Comparison of ENCODE assay signal across 30 cellular contexts in the genomic region with DNA sequence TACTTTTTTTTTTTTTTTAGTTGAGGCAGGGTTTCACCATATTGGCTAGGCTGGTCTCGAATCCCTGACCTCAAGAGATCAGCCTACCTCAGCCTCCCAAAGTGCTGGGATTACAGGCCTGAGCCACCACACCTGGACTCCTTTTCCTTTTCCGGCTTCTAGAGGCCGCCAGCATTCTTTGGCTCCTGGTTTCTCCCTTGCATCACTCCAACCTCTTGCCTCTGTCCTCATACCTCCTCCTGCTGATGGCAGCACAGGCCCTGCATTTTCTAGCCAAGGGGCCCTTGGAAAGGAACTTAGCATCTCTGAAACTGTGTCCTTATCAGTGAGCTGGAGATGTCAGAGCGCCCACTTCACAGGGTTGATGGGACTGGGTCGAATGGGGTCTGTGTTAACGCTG. TPM values are rescaled to one million over a fixed set of nuclear protein-coding genes. Genes with fewer than 3 reads are reported as not detected.
"Had no signal": no experiment of that assay in that cellular context is flagged by ENCODE, and none has a peak within 500 bp of the region (broad histone marks: within the 10 kb centered on the region; RNA-seq: fewer than 3 reads in every experiment).

No MANE protein-coding gene starts in this region.

- H3K4me2 ChIP-seq: neural progenitor cell, smooth muscle cell had no signal

- ATAC-seq: naive thymus-derived CD4-positive, alpha-beta T cell; natural killer cell; psoas muscle; right cardiac atrium; sciatic nerve; stimulated activated effector memory CD8-positive, alpha-beta T cell treated with anti-CD3 and anti-CD28 coated beads, Interleukin-12 subunit alpha, Interleukin-12 subunit beta, amount 100 ng/mL, for 72 hours; stimulated activated naive B cell treated with anti-CD40 and anti-IgM and Interleukin-4, amounts not matched to agents 10 μg/mL and 1 μg/mL and 100 μg/mL, for 72 hours; upper lobe of right lung had no signal

- H3K27ac ChIP-seq: neural progenitor cell, ovary, parathyroid adenoma, psoas muscle, skin epidermis, spleen, stomach, thoracic aorta, thyroid gland, tibial nerve, upper lobe of right lung, uterus had no signal

- H3K36me3 ChIP-seq: neural progenitor cell, ovary, spleen, stomach, thoracic aorta, thyroid gland, tibial nerve, upper lobe of right lung, uterus had no signal

- H3K4me1 Mint-ChIP-seq: stimulated activated effector memory CD8-positive, alpha-beta T cell treated with anti-CD3 and anti-CD28 coated beads, Interleukin-12 subunit alpha, Interleukin-12 subunit beta, amount 100 ng/mL, for 72 hours had no signal

- H3K4me3 ChIP-seq: neural progenitor cell, ovary, psoas muscle, skin epidermis, smooth muscle cell, spleen, stomach, thoracic aorta, thyroid gland, tibial nerve, upper lobe of right lung, uterus had no signal

- H3K9me3 Mint-ChIP-seq: natural killer cell; stimulated activated effector memory CD8-positive, alpha-beta T cell treated with anti-CD3 and anti-CD28 coated beads, Interleukin-12 subunit alpha, Interleukin-12 subunit beta, amount 100 ng/mL, for 72 hours; stimulated activated naive CD8-positive, alpha-beta T cell treated with anti-CD3 and anti-CD28 coated beads, Interleukin-15, Interleukin-2, amounts not matched to agents 100 ng/mL and 50 ng/mL, for 24 hours; type B pancreatic cell had no signal

- H2AFZ ChIP-seq: neural progenitor cell, parathyroid adenoma had no signal

- H3K4me1 ChIP-seq: parathyroid adenoma, psoas muscle had no signal

- H3K4me3 Mint-ChIP-seq: naive thymus-derived CD4-positive, alpha-beta T cell; natural killer cell; nephron; neural progenitor cell; stimulated activated effector memory CD8-positive, alpha-beta T cell treated with anti-CD3 and anti-CD28 coated beads, Interleukin-12 subunit alpha, Interleukin-12 subunit beta, amount 100 ng/mL, for 72 hours; stimulated activated naive B cell treated with anti-CD40 and anti-IgM and Interleukin-4, amounts not matched to agents 10 μg/mL and 1 μg/mL and 100 μg/mL, for 72 hours; stimulated activated naive CD8-positive, alpha-beta T cell treated with anti-CD3 and anti-CD28 coated beads, Interleukin-15, Interleukin-2, amounts not matched to agents 100 ng/mL and 50 ng/mL, for 24 hours had no signal

- H3K36me3 Mint-ChIP-seq: naive thymus-derived CD4-positive, alpha-beta T cell; natural killer cell; stimulated activated effector memory CD8-positive, alpha-beta T cell treated with anti-CD3 and anti-CD28 coated beads, Interleukin-12 subunit alpha, Interleukin-12 subunit beta, amount 100 ng/mL, for 72 hours; stimulated activated naive B cell treated with anti-CD40 and anti-IgM and Interleukin-4, amounts not matched to agents 10 μg/mL and 1 μg/mL and 100 μg/mL, for 72 hours; type B pancreatic cell had no signal

- H3K27me3 ChIP-seq: neural progenitor cell, ovary, spleen, stomach, thyroid gland, tibial nerve, upper lobe of right lung, uterus had no signal

- H3K9me3 ChIP-seq: ovary, psoas muscle, spleen, stomach, thoracic aorta, thyroid gland, tibial nerve, upper lobe of right lung, uterus had no signal

- DNase-seq: naive thymus-derived CD4-positive, alpha-beta T cell; natural killer cell; occipital lobe; ovary; posterior cingulate gyrus; psoas muscle; right cardiac atrium; spleen; stimulated activated CD4-positive, alpha-beta T cell treated with anti-CD3 and anti-CD28 coated beads, Interleukin-12 subunit alpha, Interleukin-12 subunit beta, amount 100 ng/mL, for 4 hours; stimulated activated CD4-positive, alpha-beta T cell treated with anti-CD3 and anti-CD28 coated beads, Interleukin-1b, Interleukin-23, amount 100 ng/mL, for 48 hours; stimulated activated CD4-positive, alpha-beta T cell treated with anti-CD3 and anti-CD28 coated beads, Interleukin-4, amount 100 ng/mL, for 24 hours; stimulated activated naive B cell treated with anti-CD40 and anti-IgM and Interleukin-4, amounts not matched to agents 10 μg/mL and 1 μg/mL and 100 μg/mL, for 72 hours; stimulated activated naive CD4-positive, alpha-beta T cell treated with Interleukin-2 at 50 U/mL for 16 hours; stomach; thyroid gland; upper lobe of right lung; uterus had no signal

- H3K9ac ChIP-seq: neural progenitor cell, parathyroid adenoma had no signal

- H3K27me3 Mint-ChIP-seq: progenitor cell of endocrine pancreas; stimulated activated naive B cell treated with anti-CD40 and anti-IgM and Interleukin-4, amounts not matched to agents 10 μg/mL and 1 μg/mL and 100 μg/mL, for 72 hours; stimulated activated naive CD8-positive, alpha-beta T cell treated with anti-CD3 and anti-CD28 coated beads, Interleukin-15, Interleukin-2, amounts not matched to agents 100 ng/mL and 50 ng/mL, for 24 hours had no signal

- H3K27ac Mint-ChIP-seq: naive thymus-derived CD4-positive, alpha-beta T cell; natural killer cell; nephron; neural progenitor cell; progenitor cell of endocrine pancreas; stimulated activated effector memory CD8-positive, alpha-beta T cell treated with anti-CD3 and anti-CD28 coated beads, Interleukin-12 subunit alpha, Interleukin-12 subunit beta, amount 100 ng/mL, for 72 hours; stimulated activated naive B cell treated with anti-CD40 and anti-IgM and Interleukin-4, amounts not matched to agents 10 μg/mL and 1 μg/mL and 100 μg/mL, for 72 hours; stimulated activated naive CD8-positive, alpha-beta T cell treated with anti-CD3 and anti-CD28 coated beads, Interleukin-15, Interleukin-2, amounts not matched to agents 100 ng/mL and 50 ng/mL, for 24 hours; type B pancreatic cell had no signal

RNA-seq across cellular contexts. Expression of gene MAP1LC3B2, which starts 53.3 kb away (rescaled TPM):
- total RNA-seq: upper lobe of right lung, urinary bladder had no signal
